Comparison of ENCODE assay signal across 32 cellular contexts in genomic region chr7:7917593-7917992, GRCh38.
"Had no signal": no experiment of that assay in that cellular context is flagged by ENCODE, and none has a peak within 500 bp of the region (broad histone marks: within the 10 kb centered on the region; RNA-seq: fewer than 3 reads in every experiment).

No MANE protein-coding gene starts in this region.

- H3K79me2 ChIP-seq: parathyroid adenoma had no signal

- H3K4me2 ChIP-seq: neural progenitor cell, smooth muscle cell had no signal

- H3K9me3 Mint-ChIP-seq: natural killer cell; nephron; neural progenitor cell; stimulated activated naive CD8-positive, alpha-beta T cell treated with anti-CD3 and anti-CD28 coated beads, Interleukin-15, Interleukin-2, amounts not matched to agents 100 ng/mL and 50 ng/mL, for 24 hours had no signal

- H3K4me3 Mint-ChIP-seq: naive thymus-derived CD4-positive, alpha-beta T cell; natural killer cell; nephron; neural progenitor cell; stimulated activated naive B cell treated with anti-CD40 and anti-IgM and Interleukin-4, amounts not matched to agents 10 μg/mL and 1 μg/mL and 100 μg/mL, for 72 hours; stimulated activated naive CD8-positive, alpha-beta T cell treated with anti-CD3 and anti-CD28 coated beads, Interleukin-15, Interleukin-2, amounts not matched to agents 100 ng/mL and 50 ng/mL, for 24 hours had no signal

- ATAC-seq: naive thymus-derived CD4-positive, alpha-beta T cell; natural killer cell; psoas muscle; right cardiac atrium; sciatic nerve; stimulated activated naive B cell treated with anti-CD40 and anti-IgM and Interleukin-4, amounts not matched to agents 10 μg/mL and 1 μg/mL and 100 μg/mL, for 72 hours had no signal

- H3K36me3 ChIP-seq: neural progenitor cell, ovary, spleen, stomach, suprapubic skin, thoracic aorta, thyroid gland, tibial nerve, upper lobe of left lung, vagina had no signal

- H3K27me3 Mint-ChIP-seq: naive thymus-derived CD4-positive, alpha-beta T cell; progenitor cell of endocrine pancreas; stimulated activated naive B cell treated with anti-CD40 and anti-IgM and Interleukin-4, amounts not matched to agents 10 μg/mL and 1 μg/mL and 100 μg/mL, for 72 hours; stimulated activated naive CD8-positive, alpha-beta T cell treated with anti-CD3 and anti-CD28 coated beads, Interleukin-15, Interleukin-2, amounts not matched to agents 100 ng/mL and 50 ng/mL, for 24 hours had no signal

- H3K36me3 Mint-ChIP-seq: natural killer cell, neural progenitor cell had no signal

- FAIRE-seq: urothelium cell line had no signal

- H3K27ac ChIP-seq: neural progenitor cell, ovary, parathyroid adenoma, psoas muscle, skin epidermis, spleen, stomach, suprapubic skin, thoracic aorta, tibial nerve, upper lobe of left lung, vagina had no signal

- H3K4me3 ChIP-seq: neural progenitor cell, ovary, psoas muscle, skin epidermis, smooth muscle cell, spleen, stomach, suprapubic skin, thoracic aorta, thyroid gland, tibial nerve, upper lobe of left lung, vagina had no signal

- H3K9ac ChIP-seq: neural progenitor cell, parathyroid adenoma had no signal

- DNase-seq: naive thymus-derived CD4-positive, alpha-beta T cell; natural killer cell; occipital lobe; ovary; posterior cingulate gyrus; psoas muscle; right cardiac atrium; spleen; stimulated activated CD4-positive, alpha-beta T cell treated with anti-CD3 and anti-CD28 coated beads, Interleukin-12 subunit alpha, Interleukin-12 subunit beta, amount 100 ng/mL, for 4 hours; stimulated activated CD4-positive, alpha-beta T cell treated with anti-CD3 and anti-CD28 coated beads, Interleukin-1b, Interleukin-23, amount 100 ng/mL, for 48 hours; stimulated activated CD4-positive, alpha-beta T cell treated with anti-CD3 and anti-CD28 coated beads, Interleukin-4, amount 100 ng/mL, for 1 hour; stimulated activated CD4-positive, alpha-beta T cell treated with anti-CD3 and anti-CD28 coated beads, Interleukin-4, amount 100 ng/mL, for 4 hours; stimulated activated CD8-positive, alpha-beta memory T cell treated with anti-CD3 and anti-CD28 coated beads, Interleukin-4, amount 100 ng/mL, for 48 hours; stimulated activated naive B cell treated with anti-CD40 and anti-IgM and Interleukin-4, amounts not matched to agents 10 μg/mL and 1 μg/mL and 100 μg/mL, for 72 hours; stimulated activated naive CD4-positive, alpha-beta T cell treated with Interleukin-2 at 50 U/mL for 16 hours; stomach; thyroid gland; trophoblast cell; upper lobe of left lung had no signal

- H3K9me3 ChIP-seq: ovary, psoas muscle, spleen, stomach, suprapubic skin, thoracic aorta, thyroid gland, tibial nerve, upper lobe of left lung, vagina had no signal

- H3K4me1 ChIP-seq: parathyroid adenoma, suprapubic skin, tibial nerve, vagina had no signal

- H2AFZ ChIP-seq: neural progenitor cell, parathyroid adenoma had no signal

- H3K27ac Mint-ChIP-seq: natural killer cell; nephron; neural progenitor cell; progenitor cell of endocrine pancreas; stimulated activated naive B cell treated with anti-CD40 and anti-IgM and Interleukin-4, amounts not matched to agents 10 μg/mL and 1 μg/mL and 100 μg/mL, for 72 hours; stimulated activated naive CD8-positive, alpha-beta T cell treated with anti-CD3 and anti-CD28 coated beads, Interleukin-15, Interleukin-2, amounts not matched to agents 100 ng/mL and 50 ng/mL, for 24 hours had no signal

- H3K27me3 ChIP-seq: neural progenitor cell, ovary, spleen, stomach, suprapubic skin, thyroid gland, tibial nerve, upper lobe of left lung, vagina had no signal
